Comparison of ENCODE assay signal across 8 cellular contexts in genomic region chr22:20393705-20394476, GRCh38. TPM values are rescaled to one million over a fixed set of nuclear protein-coding genes. Genes with fewer than 3 reads are reported as not detected.
DNase-seq lines count a peak whose midpoint lies in the region; ATAC-seq lines count a peak whose summit lies in the region.

TSS of gene ZNF74 (plus strand) at chr22:20394151. CDS start at chr22:20394629, 478 bp downstream.

- DNase-seq in 8988T, result peak; percentile 53
- peak; percentile 86 for DNase-seq in NCI-H524 treated with DMSO at 0.1 percent for 48 hours (lab: John Stamatoyannopoulos, UW)
- DNase-seq in activated CD4-positive, alpha-beta T cell treated with anti-CD3 and anti-CD28 coated beads, Interleukin-2, amount 50 U/mL, for 24 hours (ENCODE audit: low read depth in 1 of 2, low spot score in 1 of 2), result peak; percentile 63 to 77
- peak; percentile 90 for DNase-seq in dermis blood vessel endothelial cell
- DNase-seq in left kidney (ENCODE audit: low read depth, low spot score), result peak; percentile 98
- peak; percentile 67 to 76 for DNase-seq in stimulated activated CD4-positive, alpha-beta T cell treated with anti-CD3 and anti-CD28 coated beads, Interleukin-1b, Interleukin-23, amount 100 ng/mL, for 4 hours (ENCODE audit: low read depth in 2 of 2)

- ATAC-seq in GM18858 (IDR thresholded peaks at IDR 0.05; ENCODE audit: unreplicated experiment) (peak; percentile 61), HG03196 (IDR thresholded peaks at IDR 0.05; ENCODE audit: unreplicated experiment) (peak; percentile 65)

RNA-seq across cellular contexts. Expression of gene ZNF74, which starts in this region (rescaled TPM):
- total RNA-seq in dermis blood vessel endothelial cell, result 19.7 and 21.3 TPM in 2 replicates

Comparison
In these comparisons a context has a peak if more than half of its experiments do, and no peak if none do; other contexts are left out.
1. Peak in every context shown above with its lines: DNase-seq and ATAC-seq.